ENCODE assay signal across 11 cellular contexts in the genomic region with DNA sequence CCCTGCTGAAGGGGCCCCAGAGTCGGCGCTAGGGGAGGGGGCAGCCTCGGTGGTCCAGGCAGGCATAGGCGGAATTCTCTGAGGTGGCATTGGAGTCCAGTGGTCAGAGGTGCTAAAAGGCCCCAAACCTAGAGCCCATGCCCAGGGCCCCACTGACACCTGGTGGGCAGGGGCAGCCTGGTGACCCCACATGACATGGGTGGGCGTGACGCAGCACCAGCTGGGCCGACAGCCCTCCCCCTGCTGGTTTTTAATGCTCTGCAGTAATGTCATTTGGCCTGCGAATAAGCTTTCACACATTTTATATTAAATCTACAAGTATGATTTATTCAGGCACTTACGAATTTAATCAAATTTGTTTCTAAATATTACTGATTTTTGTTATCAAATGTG. TPM values are rescaled to one million over a fixed set of nuclear protein-coding genes. Genes with fewer than 3 reads are reported as not detected.
A peak's percentile ranks its signal among the peaks of the same experiment; 100 is the strongest.
DNase-seq lines count a peak whose midpoint lies in the region; ATAC-seq, FAIRE-seq and TF ChIP-seq lines count a peak whose summit lies in the region.
"Had no signal": no experiment of that assay in that cellular context is flagged by ENCODE, and none has a peak within 500 bp of the region (broad histone marks: within the 10 kb centered on the region; RNA-seq: fewer than 3 reads in every experiment).

No MANE protein-coding gene starts in this region.

- BruUV-seq in HepG2 (replicated peaks; lab: Mats Ljungman, UMichigan): no TSS peak

- in situ Hi-C loops in HepG2 (cut with HindIII; ENCODE audit: extremely low pct_ligation_motif_present, low pct_unique_long_range_greater_than_20kb): no loop called here

- no peak for TF ChIP-seq RAD21 in HepG2 (CRISPR knock-in tag; IDR thresholded peaks at IDR 0.05)

- H3K4me1 Mint-ChIP-seq in CD8-positive, alpha-beta memory T cell: peaks cover 25 to 36% (median 28%) of the 10 kb centered on the region in 3 donors
- peaks cover 30% of the 10 kb centered on the region for H3K4me1 Mint-ChIP-seq in activated T-helper 1 cell treated with anti-CD3 and anti-CD28 coated beads, Interleukin-12 subunit alpha, Interleukin-12 subunit beta, Interleukin-2, Interleukin-4 antibody, amounts not matched to agents 30 ng/mL and 10 ng/mL and 1 ng/mL, durations not matched to agents 14 hours and 24 hours and 36 hours (ENCODE audit: low read depth)
- H3K4me1 Mint-ChIP-seq in natural killer cell: peaks cover 27 to 39% of the 10 kb centered on the region in 2 donors

- H3K79me2 ChIP-seq in HepG2 (ENCODE audit: insufficient read depth, low read length): peaks cover 32% of the 10 kb centered on the region

- no peaks in the 10 kb centered on the region for H3K9me3 Mint-ChIP-seq in CD8-positive, alpha-beta memory T cell
- no peaks in the 10 kb centered on the region for H3K9me3 Mint-ChIP-seq in activated T-helper 1 cell treated with anti-CD3 and anti-CD28 coated beads, Interleukin-12 subunit alpha, Interleukin-12 subunit beta, Interleukin-2, Interleukin-4 antibody, amounts not matched to agents 30 ng/mL and 10 ng/mL and 1 ng/mL, durations not matched to agents 14 hours and 24 hours and 36 hours
- H3K9me3 Mint-ChIP-seq in natural killer cell: no peaks in the 10 kb centered on the region

- WGBS in HepG2 (ENCODE audit: low lambda C conversion rate): 91% methylated on average over 6 of the region's 9 CpGs

- H3K27me3 ChIP-seq in BLaER1 (no peaks in the 10 kb centered on the region), HepG2 (ENCODE audit: control insufficient read depth in 1 of 2, insufficient read depth in 2 of 2, low read length in 2 of 2) (no peaks in the 10 kb centered on the region)
- H3K27me3 ChIP-seq in CD8-positive, alpha-beta memory T cell (ENCODE audit: insufficient read depth, low read length, poor library complexity, severe bottlenecking): no peaks in the 10 kb centered on the region

- H3K27me3 Mint-ChIP-seq in CD8-positive, alpha-beta memory T cell: no peaks in the 10 kb centered on the region
- H3K27me3 Mint-ChIP-seq in activated T-helper 1 cell treated with anti-CD3 and anti-CD28 coated beads, Interleukin-12 subunit alpha, Interleukin-12 subunit beta, Interleukin-2, Interleukin-4 antibody, amounts not matched to agents 30 ng/mL and 10 ng/mL and 1 ng/mL, durations not matched to agents 14 hours and 24 hours and 36 hours (ENCODE audit: insufficient read depth): peaks cover 2% of the 10 kb centered on the region
- no peaks in the 10 kb centered on the region for H3K27me3 Mint-ChIP-seq in natural killer cell (ENCODE audit: low read depth in 2 of 2)

- no peak overlapping the region for H2AFZ ChIP-seq in HepG2 (ENCODE audit: low read length)

- no peaks in the 10 kb centered on the region for H3K9me3 ChIP-seq in BLaER1
- H3K9me3 ChIP-seq in CD8-positive, alpha-beta memory T cell (ENCODE audit: low read length): no peaks in the 10 kb centered on the region
- H3K9me3 ChIP-seq in HepG2 (ENCODE audit: low read length): no peaks in the 10 kb centered on the region
- H3K9me3 ChIP-seq: mucosa of descending colon had no signal

- intact Hi-C loops in activated T-helper 1 cell treated with anti-CD3 and anti-CD28 coated beads, Interleukin-12 subunit alpha, Interleukin-12 subunit beta, Interleukin-2, Interleukin-4 antibody, amounts not matched to agents 30 ng/mL and 10 ng/mL and 1 ng/mL, durations not matched to agents 14 hours and 24 hours and 36 hours (cut with micrococcal nuclease): no loop called here
- intact Hi-C loops in natural killer cell (cut with micrococcal nuclease) (no loop called here), HepG2 (cut with micrococcal nuclease; ENCODE audit: unreplicated experiment) (no loop called here)

- no peak for TF ChIP-seq EP300 in HepG2 (IDR thresholded peaks at IDR 0.05; ENCODE audit: low read depth in 2 of 2, low read length in 2 of 2)
- TF ChIP-seq EP300 in HepG2 (CRISPR knock-in tag; IDR thresholded peaks at IDR 0.05; ENCODE audit: borderline replicate concordance): no peak

- H3K4me1 ChIP-seq in BLaER1 (peaks cover 34% of the 10 kb centered on the region), HepG2 (ENCODE audit: insufficient read depth, low read length) (peaks cover 29% of the 10 kb centered on the region)
- H3K4me1 ChIP-seq in CD8-positive, alpha-beta memory T cell (ENCODE audit: insufficient read depth, low read length): peaks cover 25% of the 10 kb centered on the region

- ATAC-seq in natural killer cell: no peak
- ATAC-seq in HepG2: no peak
- ATAC-seq: mucosa of descending colon, sciatic nerve had no signal

- H3K4me3 ChIP-seq in BLaER1 (no peak overlapping the region), HepG2 (replicated peaks in 1 of 3; ENCODE audit: insufficient read depth in 1 of 3, low read depth in 2 of 3, low read length in 3 of 3) (no peak overlapping the region; a peak in 1 of 6 replicates)
- no peak overlapping the region for H3K4me3 ChIP-seq in CD8-positive, alpha-beta memory T cell (ENCODE audit: low read length)
- H3K4me3 ChIP-seq: mucosa of descending colon had no signal

- peak overlapping the region in 5 of 7 donors; percentile 96 to 98 (median 97) for H3K4me3 Mint-ChIP-seq in CD8-positive, alpha-beta memory T cell
- peak overlapping the region; percentile 94 for H3K4me3 Mint-ChIP-seq in activated T-helper 1 cell treated with anti-CD3 and anti-CD28 coated beads, Interleukin-12 subunit alpha, Interleukin-12 subunit beta, Interleukin-2, Interleukin-4 antibody, amounts not matched to agents 30 ng/mL and 10 ng/mL and 1 ng/mL, durations not matched to agents 14 hours and 24 hours and 36 hours
- peak overlapping the region; percentile 97 for H3K4me3 Mint-ChIP-seq in natural killer cell

- TF ChIP-seq POLR2A in HepG2 (IDR thresholded peaks at IDR 0.05; ENCODE audit: insufficient read depth in 1 of 2, low read depth in 2 of 2, low read length in 2 of 2): no peak

- H3K36me3 ChIP-seq in BLaER1 (peaks cover 18% of the 10 kb centered on the region), HepG2 (replicated peaks in 1 of 2; ENCODE audit: control insufficient read depth in 1 of 2, insufficient read depth in 2 of 2, low read length in 2 of 2) (peaks cover 0 to 2% of the 10 kb centered on the region in 2 experiments; a peak in 1 of 5 replicates)
- H3K36me3 ChIP-seq in CD8-positive, alpha-beta memory T cell (ENCODE audit: insufficient read depth, low read length): no peaks in the 10 kb centered on the region

- H3K27ac ChIP-seq in BLaER1 (no peak overlapping the region), HepG2 (ENCODE audit: extremely low read length, insufficient read depth, low read length) (no peak overlapping the region)
- H3K27ac ChIP-seq in CD8-positive, alpha-beta memory T cell (ENCODE audit: low read depth, low read length): no peak overlapping the region

- peaks cover 50% of the 10 kb centered on the region for H4K20me1 ChIP-seq in BLaER1
- peaks cover 22% of the 10 kb centered on the region for H4K20me1 ChIP-seq in HepG2 (ENCODE audit: insufficient read depth, low read length)

- no peak for TF ChIP-seq CTCF in natural killer cell (IDR thresholded peaks at IDR 0.05)
- no peak for TF ChIP-seq CTCF in HepG2 (CRISPR knock-in tag; IDR thresholded peaks at IDR 0.05)

- H3K9ac ChIP-seq in BLaER1: no peak overlapping the region
- no peak overlapping the region for H3K9ac ChIP-seq in HepG2 (ENCODE audit: insufficient read depth, low read depth, low read length)

- H3K27ac Mint-ChIP-seq in CD8-positive, alpha-beta memory T cell: peak overlapping the region in 3 of 8 donors; percentile 58 to 98 (median 92)
- H3K27ac Mint-ChIP-seq in activated T-helper 1 cell treated with anti-CD3 and anti-CD28 coated beads, Interleukin-12 subunit alpha, Interleukin-12 subunit beta, Interleukin-2, Interleukin-4 antibody, amounts not matched to agents 30 ng/mL and 10 ng/mL and 1 ng/mL, durations not matched to agents 14 hours and 24 hours and 36 hours: no peak overlapping the region
- H3K27ac Mint-ChIP-seq in natural killer cell: no peak overlapping the region

- POLR2A ChIA-PET in CD8-positive, alpha-beta memory T cell (lab: Charles Lee): no interaction called here
- POLR2A ChIA-PET in HepG2 (lab: Yijun Ruan, JAX): interaction anchor here (0.9 to 2.8 kb wide), 2 partner anchors 18 to 55 kb away, joined by 3 to 33 read pairs; a partner anchor contains a TSS

- DNase-seq in CD8-positive, alpha-beta memory T cell: peak in 1 of 5 donors; percentile 29
- DNase-seq in activated T-helper 1 cell treated with anti-CD3 and anti-CD28 coated beads, Interleukin-12 subunit alpha, Interleukin-12 subunit beta, Interleukin-2, Interleukin-4 antibody, amounts not matched to agents 30 ng/mL and 10 ng/mL and 1 ng/mL, durations not matched to agents 14 hours and 24 hours and 36 hours (ENCODE audit: low spot score): no peak
- DNase-seq in natural killer cell: no peak
- DNase-seq in NCI-H510A treated with DMSO at 0.1 percent for 48 hours (lab: John Stamatoyannopoulos, UW): no peak
- no peak for DNase-seq in GM19240 (ENCODE audit: insufficient read length, low spot score)
- no peak for DNase-seq in HepG2 (ENCODE audit: low spot score)
- DNase-seq: foreskin fibroblast, MM.1S had no signal

- peaks cover 0 to 23% (median 0%) of the 10 kb centered on the region in 3 donors for H3K36me3 Mint-ChIP-seq in CD8-positive, alpha-beta memory T cell
- peaks cover 15% of the 10 kb centered on the region for H3K36me3 Mint-ChIP-seq in activated T-helper 1 cell treated with anti-CD3 and anti-CD28 coated beads, Interleukin-12 subunit alpha, Interleukin-12 subunit beta, Interleukin-2, Interleukin-4 antibody, amounts not matched to agents 30 ng/mL and 10 ng/mL and 1 ng/mL, durations not matched to agents 14 hours and 24 hours and 36 hours (ENCODE audit: low read depth)
- no peaks in the 10 kb centered on the region for H3K36me3 Mint-ChIP-seq in natural killer cell

- peak overlapping the region; percentile 94 for H3K4me2 ChIP-seq in BLaER1
- no peak overlapping the region for H3K4me2 ChIP-seq in HepG2 (ENCODE audit: low read depth, low read length)

- CTCF ChIA-PET in CD8-positive, alpha-beta memory T cell (lab: Charles Lee): interaction anchor here (1.6 kb wide), 2 partner anchors 75 to 231 kb away, joined by 3 read pairs; no protein-coding TSS in a partner anchor
- CTCF ChIA-PET in HepG2 (lab: Yijun Ruan, JAX; ENCODE audit: low intra/inter-chr PET ratio, low total read pairs): no interaction called here

- no peak for FAIRE-seq in HepG2 (lab: Jason Lieb, UNC)

RNA-seq across cellular contexts. Expression of a gene that starts 2.1 kb away (rescaled TPM):
- total RNA-seq in CD8-positive, alpha-beta memory T cell: 100 to 1,000 TPM; 367 to 382 TPM
- 312 TPM for polyA plus RNA-seq in CD8-positive, alpha-beta memory T cell
- 398 and 403 TPM in 2 replicates for total RNA-seq in activated T-helper 1 cell treated with anti-CD3 and anti-CD28 coated beads, Interleukin-12 subunit alpha, Interleukin-12 subunit beta, Interleukin-2, Interleukin-4 antibody, amounts not matched to agents 30 ng/mL and 10 ng/mL and 1 ng/mL, durations not matched to agents 14 hours and 24 hours and 36 hours
- total RNA-seq in natural killer cell (100 to 1,000 TPM; 269 to 284 (median 273) TPM), HepG2 (2016; rRNA removed; fragmentation: Illumina TruSeq; extraction: Trizol) (126 and 127 TPM in 2 replicates)
- 107 and 119 TPM in 2 replicates for total RNA-seq in HepG2 (2016; cell fraction: cytosol; rRNA removed; fragmentation: Illumina TruSeq; extraction: Trizol; ENCODE audit: low read depth)
- total RNA-seq in HepG2 (2016; cell fraction: insoluble cytoplasmic fraction; rRNA removed; fragmentation: Illumina TruSeq; extraction: Trizol): 112 and 126 TPM in 2 replicates
- 166 and 205 TPM in 2 replicates for total RNA-seq in HepG2 (2016; cell fraction: membrane; rRNA removed; fragmentation: Illumina TruSeq; extraction: Trizol)
- 68.5 and 74.4 TPM in 2 replicates for total RNA-seq in HepG2 (2016; cell fraction: nucleus; rRNA removed; fragmentation: Illumina TruSeq; extraction: Trizol)
- polyA plus RNA-seq in HepG2 (2011; rRNA removed): 124 and 133 TPM in 2 replicates
- 158 and 199 TPM in 2 replicates for polyA plus RNA-seq in HepG2 (2011; cell fraction: cytosol; rRNA removed)
- 131 and 132 TPM in 2 replicates for polyA plus RNA-seq in HepG2 (2011; cell fraction: nucleus; rRNA removed)
- 112 and 128 TPM in 2 replicates for polyA plus RNA-seq in HepG2 (2012)
- 93.4 and 128 TPM in 2 replicates for polyA plus RNA-seq in HepG2 (2016; cell fraction: cytosol; fragmentation: Illumina TruSeq; extraction: Trizol; ENCODE audit: low read depth)
- 156 and 204 TPM in 2 replicates for polyA plus RNA-seq in HepG2 (2016; cell fraction: insoluble cytoplasmic fraction; fragmentation: Illumina TruSeq; extraction: Trizol; ENCODE audit: low read depth)
- polyA plus RNA-seq in HepG2 (2016; cell fraction: membrane; fragmentation: Illumina TruSeq; extraction: Trizol; ENCODE audit: low read depth): 175 and 195 TPM in 2 replicates
- polyA plus RNA-seq in HepG2 (2016; cell fraction: nucleus; fragmentation: Illumina TruSeq; extraction: Trizol; ENCODE audit: insufficient read depth, low read depth): 161 and 166 TPM in 2 replicates
- polyA minus RNA-seq in HepG2 (2011; rRNA and poly(A)+ RNA removed; ENCODE audit: low replicate concordance): 166 and 194 TPM in 2 replicates
- polyA minus RNA-seq in HepG2 (2011; cell fraction: cytosol; rRNA and poly(A)+ RNA removed): 58.7 and 73.6 TPM in 2 replicates
- 82.8 and 98.0 TPM in 2 replicates for polyA minus RNA-seq in HepG2 (2011; cell fraction: nucleus; rRNA and poly(A)+ RNA removed)

RNA-seq across cellular contexts. Expression of a gene that starts 18.7 kb away (rescaled TPM):
- total RNA-seq in CD8-positive, alpha-beta memory T cell: 10 to 100 TPM; 30.3 to 33.1 TPM
- 45.9 TPM for polyA plus RNA-seq in CD8-positive, alpha-beta memory T cell
- total RNA-seq in activated T-helper 1 cell treated with anti-CD3 and anti-CD28 coated beads, Interleukin-12 subunit alpha, Interleukin-12 subunit beta, Interleukin-2, Interleukin-4 antibody, amounts not matched to agents 30 ng/mL and 10 ng/mL and 1 ng/mL, durations not matched to agents 14 hours and 24 hours and 36 hours: 35.5 and 36.5 TPM in 2 replicates
- total RNA-seq in natural killer cell: 10 to 100 TPM; 14.6 to 19.2 (median 19.0) TPM
- total RNA-seq in HepG2 (2016; rRNA removed; fragmentation: Illumina TruSeq; extraction: Trizol): 73.8 and 82.0 TPM in 2 replicates
- total RNA-seq in HepG2 (2016; cell fraction: cytosol; rRNA removed; fragmentation: Illumina TruSeq; extraction: Trizol; ENCODE audit: low read depth): 44.2 and 54.8 TPM in 2 replicates
- total RNA-seq in HepG2 (2016; cell fraction: insoluble cytoplasmic fraction; rRNA removed; fragmentation: Illumina TruSeq; extraction: Trizol): 75.0 and 87.4 TPM in 2 replicates
- total RNA-seq in HepG2 (2016; cell fraction: membrane; rRNA removed; fragmentation: Illumina TruSeq; extraction: Trizol): 72.9 and 79.9 TPM in 2 replicates
- total RNA-seq in HepG2 (2016; cell fraction: nucleus; rRNA removed; fragmentation: Illumina TruSeq; extraction: Trizol): 36.0 and 44.8 TPM in 2 replicates
- 102 and 117 TPM in 2 replicates for polyA plus RNA-seq in HepG2 (2011; rRNA removed)
- polyA plus RNA-seq in HepG2 (2011; cell fraction: cytosol; rRNA removed): 92.8 and 162 TPM in 2 replicates
- polyA plus RNA-seq in HepG2 (2011; cell fraction: nucleus; rRNA removed): 91.6 and 93.8 TPM in 2 replicates
- polyA plus RNA-seq in HepG2 (2012): 64.9 and 71.4 TPM in 2 replicates
- 65.1 and 77.0 TPM in 2 replicates for polyA plus RNA-seq in HepG2 (2016; cell fraction: cytosol; fragmentation: Illumina TruSeq; extraction: Trizol; ENCODE audit: low read depth)
- polyA plus RNA-seq in HepG2 (2016; cell fraction: insoluble cytoplasmic fraction; fragmentation: Illumina TruSeq; extraction: Trizol; ENCODE audit: low read depth): 81.7 and 86.2 TPM in 2 replicates
- 77.8 and 83.0 TPM in 2 replicates for polyA plus RNA-seq in HepG2 (2016; cell fraction: membrane; fragmentation: Illumina TruSeq; extraction: Trizol; ENCODE audit: low read depth)
- 91.3 and 94.3 TPM in 2 replicates for polyA plus RNA-seq in HepG2 (2016; cell fraction: nucleus; fragmentation: Illumina TruSeq; extraction: Trizol; ENCODE audit: insufficient read depth, low read depth)
- 56.0 and 57.4 TPM in 2 replicates for polyA minus RNA-seq in HepG2 (2011; rRNA and poly(A)+ RNA removed; ENCODE audit: low replicate concordance)
- 29.4 and 32.4 TPM in 2 replicates for polyA minus RNA-seq in HepG2 (2011; cell fraction: cytosol; rRNA and poly(A)+ RNA removed)
- 20.0 and 23.1 TPM in 2 replicates for polyA minus RNA-seq in HepG2 (2011; cell fraction: nucleus; rRNA and poly(A)+ RNA removed)

RNA-seq across cellular contexts. Expression of a gene that starts 33.8 kb away (rescaled TPM):
- total RNA-seq in CD8-positive, alpha-beta memory T cell: 1 to 10 TPM; 1.4 to 1.5 TPM
- not detected for polyA plus RNA-seq in CD8-positive, alpha-beta memory T cell
- total RNA-seq in activated T-helper 1 cell treated with anti-CD3 and anti-CD28 coated beads, Interleukin-12 subunit alpha, Interleukin-12 subunit beta, Interleukin-2, Interleukin-4 antibody, amounts not matched to agents 30 ng/mL and 10 ng/mL and 1 ng/mL, durations not matched to agents 14 hours and 24 hours and 36 hours: 1.6 and 2.2 TPM in 2 replicates
- total RNA-seq in natural killer cell: 1 to 10 TPM in 1 of 3 donors, under 1 TPM in 2; 0.19 to 1.4 (median 0.77) TPM
- total RNA-seq in HepG2 (2016; rRNA removed; fragmentation: Illumina TruSeq; extraction: Trizol): 0.11 and 0.44 TPM in 2 replicates
- 0.18 and 0.30 TPM in 2 replicates for total RNA-seq in HepG2 (2016; cell fraction: cytosol; rRNA removed; fragmentation: Illumina TruSeq; extraction: Trizol; ENCODE audit: low read depth)
- total RNA-seq in HepG2 (2016; cell fraction: insoluble cytoplasmic fraction; rRNA removed; fragmentation: Illumina TruSeq; extraction: Trizol): 0.45 TPM in 1 of 2 replicates, not detected in the other
- 0.09 and 0.24 TPM in 2 replicates for total RNA-seq in HepG2 (2016; cell fraction: membrane; rRNA removed; fragmentation: Illumina TruSeq; extraction: Trizol)
- 0.65 and 0.85 TPM in 2 replicates for total RNA-seq in HepG2 (2016; cell fraction: nucleus; rRNA removed; fragmentation: Illumina TruSeq; extraction: Trizol)
- 0.50 and 1.2 TPM in 2 replicates for polyA plus RNA-seq in HepG2 (2011; rRNA removed)
- polyA plus RNA-seq in HepG2 (2011; cell fraction: cytosol; rRNA removed): 0.12 and 0.42 TPM in 2 replicates
- 11.0 and 14.4 TPM in 2 replicates for polyA plus RNA-seq in HepG2 (2011; cell fraction: nucleus; rRNA removed)
- 0.50 and 0.95 TPM in 2 replicates for polyA plus RNA-seq in HepG2 (2012)
- 0.25 and 0.43 TPM in 2 replicates for polyA plus RNA-seq in HepG2 (2016; cell fraction: cytosol; fragmentation: Illumina TruSeq; extraction: Trizol; ENCODE audit: low read depth)
- not detected in 2 replicates for polyA plus RNA-seq in HepG2 (2016; cell fraction: insoluble cytoplasmic fraction; fragmentation: Illumina TruSeq; extraction: Trizol; ENCODE audit: low read depth)
- polyA plus RNA-seq in HepG2 (2016; cell fraction: membrane; fragmentation: Illumina TruSeq; extraction: Trizol; ENCODE audit: low read depth): 0.29 and 0.42 TPM in 2 replicates
- polyA plus RNA-seq in HepG2 (2016; cell fraction: nucleus; fragmentation: Illumina TruSeq; extraction: Trizol; ENCODE audit: insufficient read depth, low read depth): 1.3 and 2.4 TPM in 2 replicates
- 0.52 and 1.6 TPM in 2 replicates for polyA minus RNA-seq in HepG2 (2011; rRNA and poly(A)+ RNA removed; ENCODE audit: low replicate concordance)
- polyA minus RNA-seq in HepG2 (2011; cell fraction: cytosol; rRNA and poly(A)+ RNA removed): not detected in 2 replicates
- polyA minus RNA-seq in HepG2 (2011; cell fraction: nucleus; rRNA and poly(A)+ RNA removed): 1.4 and 2.4 TPM in 2 replicates

RNA-seq across cellular contexts. Expression of a gene that starts 46.7 kb away (rescaled TPM):
- 10 to 100 TPM; 28.9 to 29.8 TPM for total RNA-seq in CD8-positive, alpha-beta memory T cell
- polyA plus RNA-seq in CD8-positive, alpha-beta memory T cell: 16.5 TPM
- total RNA-seq in activated T-helper 1 cell treated with anti-CD3 and anti-CD28 coated beads, Interleukin-12 subunit alpha, Interleukin-12 subunit beta, Interleukin-2, Interleukin-4 antibody, amounts not matched to agents 30 ng/mL and 10 ng/mL and 1 ng/mL, durations not matched to agents 14 hours and 24 hours and 36 hours: 35.6 and 37.4 TPM in 2 replicates
- total RNA-seq in natural killer cell (10 to 100 TPM; 43.6 to 45.7 (median 45.7) TPM), HepG2 (2016; rRNA removed; fragmentation: Illumina TruSeq; extraction: Trizol) (10.3 and 19.5 TPM in 2 replicates)
- total RNA-seq in HepG2 (2016; cell fraction: cytosol; rRNA removed; fragmentation: Illumina TruSeq; extraction: Trizol; ENCODE audit: low read depth): 6.9 and 8.8 TPM in 2 replicates
- 8.9 and 20.8 TPM in 2 replicates for total RNA-seq in HepG2 (2016; cell fraction: insoluble cytoplasmic fraction; rRNA removed; fragmentation: Illumina TruSeq; extraction: Trizol)
- 6.0 TPM in 2 replicates for total RNA-seq in HepG2 (2016; cell fraction: membrane; rRNA removed; fragmentation: Illumina TruSeq; extraction: Trizol)
- total RNA-seq in HepG2 (2016; cell fraction: nucleus; rRNA removed; fragmentation: Illumina TruSeq; extraction: Trizol): 24.2 and 28.6 TPM in 2 replicates
- 13.8 and 17.2 TPM in 2 replicates for polyA plus RNA-seq in HepG2 (2011; rRNA removed)
- polyA plus RNA-seq in HepG2 (2011; cell fraction: cytosol; rRNA removed): 6.1 and 10.8 TPM in 2 replicates
- polyA plus RNA-seq in HepG2 (2011; cell fraction: nucleus; rRNA removed): 151 and 202 TPM in 2 replicates
- 6.8 and 6.9 TPM in 2 replicates for polyA plus RNA-seq in HepG2 (2012)
- polyA plus RNA-seq in HepG2 (2016; cell fraction: cytosol; fragmentation: Illumina TruSeq; extraction: Trizol; ENCODE audit: low read depth): 3.5 and 3.6 TPM in 2 replicates
- polyA plus RNA-seq in HepG2 (2016; cell fraction: insoluble cytoplasmic fraction; fragmentation: Illumina TruSeq; extraction: Trizol; ENCODE audit: low read depth): 8.4 and 9.9 TPM in 2 replicates
- 4.8 and 5.0 TPM in 2 replicates for polyA plus RNA-seq in HepG2 (2016; cell fraction: membrane; fragmentation: Illumina TruSeq; extraction: Trizol; ENCODE audit: low read depth)
- polyA plus RNA-seq in HepG2 (2016; cell fraction: nucleus; fragmentation: Illumina TruSeq; extraction: Trizol; ENCODE audit: insufficient read depth, low read depth): 55.1 and 57.6 TPM in 2 replicates
- polyA minus RNA-seq in HepG2 (2011; rRNA and poly(A)+ RNA removed; ENCODE audit: low replicate concordance): 14.4 and 15.9 TPM in 2 replicates
- 6.6 and 9.1 TPM in 2 replicates for polyA minus RNA-seq in HepG2 (2011; cell fraction: cytosol; rRNA and poly(A)+ RNA removed)
- polyA minus RNA-seq in HepG2 (2011; cell fraction: nucleus; rRNA and poly(A)+ RNA removed): 18.3 and 20.5 TPM in 2 replicates

RNA-seq across cellular contexts. Expression of a gene that starts 55.4 kb away (rescaled TPM):
- 10 to 100 TPM; 27.3 to 30.9 TPM for total RNA-seq in CD8-positive, alpha-beta memory T cell
- polyA plus RNA-seq in CD8-positive, alpha-beta memory T cell: 14.7 TPM
- total RNA-seq in activated T-helper 1 cell treated with anti-CD3 and anti-CD28 coated beads, Interleukin-12 subunit alpha, Interleukin-12 subunit beta, Interleukin-2, Interleukin-4 antibody, amounts not matched to agents 30 ng/mL and 10 ng/mL and 1 ng/mL, durations not matched to agents 14 hours and 24 hours and 36 hours: 37.2 and 37.7 TPM in 2 replicates
- total RNA-seq in natural killer cell (10 to 100 TPM in 2 of 3 donors, 1 to 10 TPM in 1; 9.7 to 12.8 (median 12.4) TPM), HepG2 (2016; rRNA removed; fragmentation: Illumina TruSeq; extraction: Trizol) (15.6 and 18.3 TPM in 2 replicates)
- 17.4 and 22.1 TPM in 2 replicates for total RNA-seq in HepG2 (2016; cell fraction: cytosol; rRNA removed; fragmentation: Illumina TruSeq; extraction: Trizol; ENCODE audit: low read depth)
- total RNA-seq in HepG2 (2016; cell fraction: insoluble cytoplasmic fraction; rRNA removed; fragmentation: Illumina TruSeq; extraction: Trizol): 14.6 and 17.3 TPM in 2 replicates
- total RNA-seq in HepG2 (2016; cell fraction: membrane; rRNA removed; fragmentation: Illumina TruSeq; extraction: Trizol): 19.3 and 24.3 TPM in 2 replicates
- total RNA-seq in HepG2 (2016; cell fraction: nucleus; rRNA removed; fragmentation: Illumina TruSeq; extraction: Trizol): 13.5 and 16.4 TPM in 2 replicates
- 7.3 and 8.4 TPM in 2 replicates for polyA plus RNA-seq in HepG2 (2011; rRNA removed)
- 4.2 and 9.0 TPM in 2 replicates for polyA plus RNA-seq in HepG2 (2011; cell fraction: cytosol; rRNA removed)
- polyA plus RNA-seq in HepG2 (2011; cell fraction: nucleus; rRNA removed): 26.9 and 29.4 TPM in 2 replicates
- 5.8 and 6.7 TPM in 2 replicates for polyA plus RNA-seq in HepG2 (2012)
- 28.2 and 33.1 TPM in 2 replicates for polyA plus RNA-seq in HepG2 (2016; cell fraction: cytosol; fragmentation: Illumina TruSeq; extraction: Trizol; ENCODE audit: low read depth)
- 21.0 and 21.9 TPM in 2 replicates for polyA plus RNA-seq in HepG2 (2016; cell fraction: insoluble cytoplasmic fraction; fragmentation: Illumina TruSeq; extraction: Trizol; ENCODE audit: low read depth)
- 24.1 and 25.1 TPM in 2 replicates for polyA plus RNA-seq in HepG2 (2016; cell fraction: membrane; fragmentation: Illumina TruSeq; extraction: Trizol; ENCODE audit: low read depth)
- 37.7 and 42.5 TPM in 2 replicates for polyA plus RNA-seq in HepG2 (2016; cell fraction: nucleus; fragmentation: Illumina TruSeq; extraction: Trizol; ENCODE audit: insufficient read depth, low read depth)
- 7.8 and 25.3 TPM in 2 replicates for polyA minus RNA-seq in HepG2 (2011; rRNA and poly(A)+ RNA removed; ENCODE audit: low replicate concordance)
- 3.1 and 4.7 TPM in 2 replicates for polyA minus RNA-seq in HepG2 (2011; cell fraction: cytosol; rRNA and poly(A)+ RNA removed)
- 6.1 and 8.8 TPM in 2 replicates for polyA minus RNA-seq in HepG2 (2011; cell fraction: nucleus; rRNA and poly(A)+ RNA removed)
